ENCODE assay signal across 10 cellular contexts in the genomic region with DNA sequence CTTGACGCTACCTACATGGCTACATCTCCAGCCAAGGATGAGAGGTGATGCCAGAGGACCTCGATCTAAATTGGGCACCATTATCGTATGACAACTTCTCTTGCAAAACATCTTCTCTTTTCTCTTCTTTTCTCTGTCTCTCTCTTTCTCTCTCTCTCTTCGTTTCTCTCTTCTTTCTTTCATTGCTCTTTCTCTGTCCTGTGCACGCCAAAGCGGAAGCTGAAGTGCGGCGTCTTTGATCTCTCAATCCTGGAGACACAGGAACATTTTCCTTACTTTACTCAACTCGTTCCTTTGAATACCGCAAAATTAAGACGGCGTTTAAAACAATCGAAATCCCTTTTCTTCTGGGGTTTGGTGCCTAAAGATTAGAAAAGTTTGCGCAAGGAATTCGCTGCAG.
DNase-seq lines count a peak whose midpoint lies in the region; ATAC-seq, FAIRE-seq and TF ChIP-seq lines count a peak whose summit lies in the region.
"Had no signal": no experiment of that assay in that cellular context is flagged by ENCODE, and none has a peak within 500 bp of the region (broad histone marks: within the 10 kb centered on the region; RNA-seq: fewer than 3 reads in every experiment).

No MANE protein-coding gene starts in this region.

- H3K27me3 Mint-ChIP-seq in activated CD8-positive, alpha-beta T cell treated with anti-CD3 and anti-CD28 coated beads for 36 hours: no peaks in the 10 kb centered on the region

- H3K4me3 ChIP-seq in AG10803 (ENCODE audit: low read length) (peak overlapping the region; percentile 83), kidney (ENCODE audit: low read length in 2 of 2) (peak overlapping the region; percentile 82 to 88)

- intact Hi-C loops in activated CD8-positive, alpha-beta T cell treated with anti-CD3 and anti-CD28 coated beads for 36 hours (cut with micrococcal nuclease): no loop called here
- intact Hi-C loops in kidney (cut with DNase I): no loop called here

- peak; percentile 1 for ATAC-seq in GM21381 (IDR thresholded peaks at IDR 0.05; ENCODE audit: unreplicated experiment)
- ATAC-seq in activated CD8-positive, alpha-beta T cell treated with anti-CD3 and anti-CD28 coated beads for 36 hours: no peak

- H3K9ac ChIP-seq in kidney (ENCODE audit: low read length in 2 of 2): peak overlapping the region; percentile 51 to 77

- peaks cover 29% of the 10 kb centered on the region for H3K4me1 Mint-ChIP-seq in activated CD8-positive, alpha-beta T cell treated with anti-CD3 and anti-CD28 coated beads for 36 hours (ENCODE audit: low read depth)

- H3K27ac ChIP-seq in kidney (ENCODE audit: low read depth in 2 of 2, low read length in 2 of 2): peak overlapping the region in 1 of 2 donors; percentile 67

- DNase-seq in AG10803 (ENCODE audit: low read depth) (peak; percentile 3), kidney (no peak), NAMALWA (ENCODE audit: low spot score) (no peak), NCI-H187 (lab: John Stamatoyannopoulos, UW) (no peak), GOT3 (lab: John Stamatoyannopoulos, UW) (no peak), NCI-H526 treated with DMSO at 0.1 percent for 48 hours (lab: John Stamatoyannopoulos, UW) (no peak)
- DNase-seq in activated CD8-positive, alpha-beta T cell treated with anti-CD3 and anti-CD28 coated beads for 36 hours: no peak
- DNase-seq: NCI-H2081 had no signal

- no peaks in the 10 kb centered on the region for H3K36me3 ChIP-seq in kidney (ENCODE audit: control insufficient read depth in 1 of 2, insufficient read depth in 2 of 2, low read length in 2 of 2)

- H3K9me3 ChIP-seq in kidney (ENCODE audit: control insufficient read depth in 1 of 2, low read length in 2 of 2): no peaks in the 10 kb centered on the region

- POLR2A ChIA-PET in activated CD8-positive, alpha-beta T cell treated with anti-CD3 and anti-CD28 coated beads for 36 hours (lab: Charles Lee): interaction anchor here (0.7 to 1.5 kb wide), 4 partner anchors 13 to 176 kb away, joined by 3 to 4 read pairs (median 3); no protein-coding TSS in a partner anchor

- TF ChIP-seq CTCF in AG10803 (conservative IDR thresholded peaks at IDR 0.05; ENCODE audit: low read length) (no peak), kidney (IDR thresholded peaks at IDR 0.05; ENCODE audit: borderline replicate concordance, extremely low read depth, insufficient read depth) (no peak)
- no peak for TF ChIP-seq CTCF in activated CD8-positive, alpha-beta T cell treated with anti-CD3 and anti-CD28 coated beads for 36 hours (IDR thresholded peaks at IDR 0.05)

- peaks cover 9% of the 10 kb centered on the region for H3K36me3 Mint-ChIP-seq in activated CD8-positive, alpha-beta T cell treated with anti-CD3 and anti-CD28 coated beads for 36 hours (ENCODE audit: low read depth)

- peak overlapping the region; percentile 94 for H3K4me3 Mint-ChIP-seq in activated CD8-positive, alpha-beta T cell treated with anti-CD3 and anti-CD28 coated beads for 36 hours

- H3K27ac Mint-ChIP-seq in activated CD8-positive, alpha-beta T cell treated with anti-CD3 and anti-CD28 coated beads for 36 hours: peak overlapping the region; percentile 98

- CTCF ChIA-PET in activated CD8-positive, alpha-beta T cell treated with anti-CD3 and anti-CD28 coated beads for 36 hours (lab: Charles Lee): interaction anchor here (1.1 kb wide), 1 partner anchor 46 kb away, joined by 3 read pairs; no protein-coding TSS in a partner anchor

- H3K4me1 ChIP-seq in kidney (ENCODE audit: control insufficient read depth in 1 of 2, insufficient read depth in 1 of 2, low read depth in 1 of 2, low read length in 2 of 2): no peaks in the 10 kb centered on the region

- no peaks in the 10 kb centered on the region for H3K9me3 Mint-ChIP-seq in activated CD8-positive, alpha-beta T cell treated with anti-CD3 and anti-CD28 coated beads for 36 hours

- no peak for FAIRE-seq in kidney (lab: Jason Lieb, UNC)
- FAIRE-seq: colon had no signal
